2 cellular contexts compared by ENCODE assay signal in genomic region chr2:71557321-71557720, GRCh38.
TF ChIP-seq lines count a peak whose summit lies in the region.

No MANE protein-coding gene starts in this region.

TF ChIP-seq in SK-N-SH, 30 proteins besides CTCF, POLR2A, EP300 and RAD21 (continued from another document):
- no peak for TF ChIP-seq IRF3 (IDR thresholded peaks at IDR 0.05; ENCODE audit: low read depth, low read length)
- no peak for TF ChIP-seq TCF12 (IDR thresholded peaks at IDR 0.05)
- TF ChIP-seq SMC3 (IDR thresholded peaks at IDR 0.05; ENCODE audit: low read depth, low read length): no peak
- TF ChIP-seq ELF1 (IDR thresholded peaks at IDR 0.05): no peak
- no peak for TF ChIP-seq EZH2phosphoT487 (IDR thresholded peaks at IDR 0.05; ENCODE audit: borderline replicate concordance, low read depth)

TF ChIP-seq in SK-N-SH treated with all-trans-retinoic acid at 6 μM for 48 hours, 23 proteins besides CTCF, POLR2A, EP300 and RAD21 (continued from another document):
- TF ChIP-seq TSHZ2 (CRISPR knock-in tag; IDR thresholded peaks at IDR 0.05) (no peak), ISL1 (CRISPR knock-in tag; IDR thresholded peaks at IDR 0.05) (no peak)
